In genomic region chrX:81215685-81216084, GRCh38 we compare ENCODE assay signal across 19 cellular contexts. TPM values are rescaled to one million over a fixed set of nuclear protein-coding genes. Genes with fewer than 3 reads are reported as not detected.
DNase-seq lines count a peak whose midpoint lies in the region; ATAC-seq, FAIRE-seq and TF ChIP-seq lines count a peak whose summit lies in the region.
"Had no signal": no experiment of that assay in that cellular context is flagged by ENCODE, and none has a peak within 500 bp of the region (broad histone marks: within the 10 kb centered on the region; RNA-seq: fewer than 3 reads in every experiment).

No MANE protein-coding gene starts in this region.

- CTCF ChIA-PET in H1 (lab: Charles Lee; ENCODE audit: partially characterized antibody): no interaction called here

- POLR2A ChIA-PET in H1 (lab: Charles Lee; ENCODE audit: partially characterized antibody): no interaction called here

- H2BK20ac ChIP-seq in H1 (ENCODE audit: low read length): no peak overlapping the region

- H3K9ac ChIP-seq in H1 (replicated peaks in 1 of 4; ENCODE audit: extremely low read depth in 1 of 4, low read depth in 3 of 4, low read length in 3 of 4): no peak overlapping the region

- no peak overlapping the region for H4K5ac ChIP-seq in H1 (ENCODE audit: insufficient read length, low read depth, low read length)

- H4K20me1 ChIP-seq in H1 (replicated peaks in 1 of 2; ENCODE audit: control insufficient read depth in 1 of 2, insufficient read depth in 2 of 2, low read length in 2 of 2): no peaks in the 10 kb centered on the region

- H2BK12ac ChIP-seq in H1 (ENCODE audit: low read depth, low read length): no peak overlapping the region

- TF ChIP-seq EP300 in H1 (IDR thresholded peaks at IDR 0.05; ENCODE audit: borderline replicate concordance in 1 of 2, low read depth in 2 of 2, low read length in 2 of 2): no peak

- no peak for TF ChIP-seq CTCF in AG10803 (conservative IDR thresholded peaks at IDR 0.05; ENCODE audit: low read length)
- TF ChIP-seq CTCF in H1 (IDR thresholded peaks at IDR 0.05; ENCODE audit: control extremely low read depth in 1 of 3, insufficient read depth in 1 of 3, low read depth in 1 of 3, low read length in 3 of 3): no peak
- no peak for TF ChIP-seq CTCF in neutrophil (IDR thresholded peaks at IDR 0.05)
- TF ChIP-seq CTCF in vagina (IDR thresholded peaks at IDR 0.05): no peak

- H2BK120ac ChIP-seq in H1 (replicated peaks; ENCODE audit: low read depth, low read length): no peak overlapping the region

- no peak overlapping the region for H4K91ac ChIP-seq in H1 (replicated peaks; ENCODE audit: insufficient read length, low read length)

- H3K4ac ChIP-seq in H1 (replicated peaks; ENCODE audit: insufficient read length, low read depth, low read length): no peak overlapping the region

- no peak overlapping the region for H2AK5ac ChIP-seq in H1 (ENCODE audit: low read depth, low read length)

- H3K36me3 ChIP-seq in H1 (ENCODE audit: control insufficient read depth in 2 of 4, insufficient read depth in 4 of 4, low read length in 3 of 4) (no peaks in the 10 kb centered on the region), neutrophil (no peaks in the 10 kb centered on the region), vagina (no peaks in the 10 kb centered on the region)
- H3K36me3 ChIP-seq: BE2C, HAP-1 had no signal

- no peak overlapping the region for H3K27ac ChIP-seq in H1 (ENCODE audit: low read depth, low read length)
- H3K27ac ChIP-seq in neutrophil: peak overlapping the region; percentile 18
- no peak overlapping the region for H3K27ac ChIP-seq in vagina
- H3K27ac ChIP-seq: 22Rv1 had no signal

- 100% methylated on average over 1 of the region's 1 CpG; no CpG with 5 or more reads in 1 of the 2 experiments for WGBS in H1 (ENCODE audit: extremely low coverage in 1 of 2, insufficient coverage in 1 of 2, insufficient read length in 1 of 2, insufficient replicate concordance in 2 of 2, low coverage in 1 of 2, low lambda C conversion rate in 2 of 2, missing lambda C conversion rate in 1 of 2), 2 experiments

- H3K79me2 ChIP-seq in H1 (ENCODE audit: control insufficient read depth in 1 of 2, insufficient read depth in 2 of 2, low read length in 2 of 2): peaks cover 0 to 6% of the 10 kb centered on the region in 2 experiments; a peak in 1 of 4 replicates

- H2BK5ac ChIP-seq in H1 (ENCODE audit: low read depth, low read length): no peak overlapping the region

- H4K8ac ChIP-seq in H1 (ENCODE audit: extremely low read depth, insufficient read depth, low read length): no peak overlapping the region

- no peak overlapping the region for H3K14ac ChIP-seq in H1 (ENCODE audit: insufficient read length)

- TF ChIP-seq RAD21 in H1 (IDR thresholded peaks at IDR 0.05 in 1 of 2, conservative IDR thresholded peaks at IDR 0.05 in 1 of 2; ENCODE audit: low read depth in 2 of 2, low read length in 2 of 2): no peak

- H3K23ac ChIP-seq in H1 (ENCODE audit: insufficient read length): no peak overlapping the region

- H3K4me1 ChIP-seq in H1 (replicated peaks in 1 of 4; ENCODE audit: control insufficient read depth in 3 of 4, insufficient read depth in 4 of 4, low read length in 3 of 4) (no peaks in the 10 kb centered on the region), neutrophil (ENCODE audit: control insufficient read depth in 1 of 2, insufficient read depth in 1 of 2, low read depth in 1 of 2, low read length in 1 of 2) (peaks cover 3 to 8% of the 10 kb centered on the region in 2 experiments), vagina (no peaks in the 10 kb centered on the region)
- H3K4me1 ChIP-seq: BE2C had no signal

- ATAC-seq in SK-N-SH treated with all-trans-retinoic acid at 6 μM for 48 hours (peak; percentile 63; the same call in 2 of the 3 replicates), GM21786 (IDR thresholded peaks at IDR 0.05; ENCODE audit: unreplicated experiment) (no peak)
- ATAC-seq: HepG2 had no signal

- no peak overlapping the region for H2AFZ ChIP-seq in H1 (ENCODE audit: low read length)

- no peak overlapping the region for H3K18ac ChIP-seq in H1 (ENCODE audit: extremely low read depth, low read length)

- H3K4me3 ChIP-seq in AG10803 (ENCODE audit: low read length) (no peak overlapping the region), H1 (ENCODE audit: extremely low read depth in 1 of 4, insufficient read depth in 2 of 4, low read depth in 3 of 4, low read length in 4 of 4) (no peak overlapping the region), neutrophil (ENCODE audit: low read depth in 1 of 2, low read length in 1 of 2) (no peak overlapping the region), vagina (no peak overlapping the region)
- H3K4me3 ChIP-seq: HAP-1 had no signal

- no peak overlapping the region for H3K56ac ChIP-seq in H1 (replicated peaks; ENCODE audit: insufficient read length, low read depth, low read length)

- H3K79me1 ChIP-seq in H1 (ENCODE audit: low read depth, low read length): no peaks in the 10 kb centered on the region

- intact Hi-C loops in vagina (cut with DNase I): no loop called here

- DNase-seq in AG10803 (ENCODE audit: low read depth) (peak; percentile 12), H1 (ENCODE audit: low read depth in 1 of 2, low spot score in 2 of 2) (no peak), NCI-H774 (lab: John Stamatoyannopoulos, UW) (no peak), vagina (ENCODE audit: extremely low spot score in 2 of 2) (no peak)
- DNase-seq: BE2C; C1 segment of cervical spinal cord; CD4-positive, CD25-positive, alpha-beta regulatory T cell; CD8-positive, alpha-beta memory T cell; COR-L47; DMS153; DMS79 treated with DMSO at 0.1 percent for 48 hours; GF-D8; KBM-7 had no signal

- FAIRE-seq in H1 (lab: Jason Lieb, UNC): peak; percentile 32
- FAIRE-seq: HepG2 had no signal

- H2BK15ac ChIP-seq in H1 (ENCODE audit: low read length): no peak overlapping the region

- no peaks in the 10 kb centered on the region for H3K23me2 ChIP-seq in H1 (ENCODE audit: low read depth, low read length)

- TF ChIP-seq POLR2A in H1 (IDR thresholded peaks at IDR 0.05; ENCODE audit: control extremely low read depth in 1 of 2, low read depth in 2 of 2, low read length in 2 of 2) (no peak), vagina (IDR thresholded peaks at IDR 0.05) (no peak)

- H3K27me3 ChIP-seq in H1 (replicated peaks in 1 of 4; ENCODE audit: control insufficient read depth in 3 of 4, extremely low read depth in 1 of 4, insufficient read depth in 3 of 4, low read length in 3 of 4) (no peaks in the 10 kb centered on the region), neutrophil (no peaks in the 10 kb centered on the region), vagina (no peaks in the 10 kb centered on the region)
- H3K27me3 ChIP-seq: BE2C had no signal

- H3K9me3 ChIP-seq in H1 (ENCODE audit: insufficient read depth in 2 of 2, low read depth in 1 of 2, low read length in 1 of 2): no peaks in the 10 kb centered on the region
- H3K9me3 ChIP-seq in neutrophil: no peaks in the 10 kb centered on the region
- H3K9me3 ChIP-seq in vagina: no peaks in the 10 kb centered on the region
- H3K9me3 ChIP-seq: BE2C, HAP-1 had no signal

- H3K4me2 ChIP-seq in H1 (ENCODE audit: insufficient read depth in 1 of 2, low read depth in 2 of 2, low read length in 2 of 2): no peak overlapping the region

TF ChIP-seq in SK-N-SH treated with all-trans-retinoic acid at 6 μM for 48 hours, 23 proteins besides CTCF, POLR2A, EP300 and RAD21:
- no peak for TF ChIP-seq TCF4 (CRISPR knock-in tag; IDR thresholded peaks at IDR 0.05; ENCODE audit: borderline replicate concordance)

TF ChIP-seq in H1, 55 proteins besides CTCF, POLR2A, EP300 and RAD21:
- TF ChIP-seq TBP (IDR thresholded peaks at IDR 0.05; ENCODE audit: low read depth, low read length) (no peak), RBBP5 (IDR thresholded peaks at IDR 0.05; ENCODE audit: borderline replicate concordance, low read depth, low read length) (no peak), POU5F1 (IDR thresholded peaks at IDR 0.05; ENCODE audit: low read depth, low read length) (no peak)

RNA-seq across cellular contexts. Expression of gene SH3BGRL, which starts 13.8 kb away (rescaled TPM):
- total RNA-seq in H1 (2021; fragmentation: NEBNext Ultra II Directional; extraction: Animal tissue kit (Norgen Biotek cat#: 25700)): 48.0 and 49.6 TPM in 2 replicates
- polyA plus RNA-seq in H1 (2011; rRNA removed): 17.7 and 36.3 TPM in 2 replicates
- 33.4 TPM for polyA plus RNA-seq in H1 (2011; cell fraction: cytosol; rRNA removed)
- 9.3 TPM for polyA plus RNA-seq in H1 (2011; cell fraction: nucleus; rRNA removed)
- polyA plus RNA-seq in H1 (2012, experiment 1 of 2): 30.3 to 46.5 TPM (median 31.6 TPM) in 4 replicates
- polyA plus RNA-seq in H1 (2012, experiment 2 of 2): 7.3 TPM
- polyA plus RNA-seq in H1 (2013, experiment 1 of 2): 44.1 TPM
- polyA plus RNA-seq in H1 (2013, experiment 2 of 2): 43.1 TPM
- 14.4 and 25.2 TPM in 2 replicates for polyA minus RNA-seq in H1 (2011; rRNA and poly(A)+ RNA removed)
- 11.3 TPM for polyA minus RNA-seq in H1 (2011; cell fraction: cytosol; rRNA and poly(A)+ RNA removed)
- polyA minus RNA-seq in H1 (2011; cell fraction: nucleus; rRNA and poly(A)+ RNA removed): 28.5 TPM
- 121 TPM for total RNA-seq in vagina

RNA-seq across cellular contexts. Expression of gene HMGN5, which starts 14.0 kb away (rescaled TPM):
- total RNA-seq in H1 (2021; fragmentation: NEBNext Ultra II Directional; extraction: Animal tissue kit (Norgen Biotek cat#: 25700)): 20.4 and 23.9 TPM in 2 replicates
- 3.3 and 6.0 TPM in 2 replicates for polyA plus RNA-seq in H1 (2011; rRNA removed)
- 19.3 TPM for polyA plus RNA-seq in H1 (2011; cell fraction: cytosol; rRNA removed)
- 2.0 TPM for polyA plus RNA-seq in H1 (2011; cell fraction: nucleus; rRNA removed)
- polyA plus RNA-seq in H1 (2012, experiment 1 of 2): 32.7 to 49.0 TPM (median 36.8 TPM) in 4 replicates
- polyA plus RNA-seq in H1 (2012, experiment 2 of 2): 4.0 TPM
- polyA plus RNA-seq in H1 (2013, experiment 1 of 2): 94.1 TPM
- polyA plus RNA-seq in H1 (2013, experiment 2 of 2): 99.6 TPM
- polyA minus RNA-seq in H1 (2011; rRNA and poly(A)+ RNA removed): 3.9 and 4.7 TPM in 2 replicates
- 3.1 TPM for polyA minus RNA-seq in H1 (2011; cell fraction: cytosol; rRNA and poly(A)+ RNA removed)
- 4.5 TPM for polyA minus RNA-seq in H1 (2011; cell fraction: nucleus; rRNA and poly(A)+ RNA removed)
- total RNA-seq in vagina: 0.98 TPM

Comparison
In these comparisons a context has a peak if more than half of its experiments do, and no peak if none do; other contexts are left out.
1. RNA of gene HMGN5, which starts 14.0 kb away (total RNA-seq): 20.4 to 23.9 TPM in H1; 0.98 TPM in vagina (single experiment); every median in the first group is over 10 times any median in the second.